ENCODE assay signal across 8 cellular contexts in the genomic region with DNA sequence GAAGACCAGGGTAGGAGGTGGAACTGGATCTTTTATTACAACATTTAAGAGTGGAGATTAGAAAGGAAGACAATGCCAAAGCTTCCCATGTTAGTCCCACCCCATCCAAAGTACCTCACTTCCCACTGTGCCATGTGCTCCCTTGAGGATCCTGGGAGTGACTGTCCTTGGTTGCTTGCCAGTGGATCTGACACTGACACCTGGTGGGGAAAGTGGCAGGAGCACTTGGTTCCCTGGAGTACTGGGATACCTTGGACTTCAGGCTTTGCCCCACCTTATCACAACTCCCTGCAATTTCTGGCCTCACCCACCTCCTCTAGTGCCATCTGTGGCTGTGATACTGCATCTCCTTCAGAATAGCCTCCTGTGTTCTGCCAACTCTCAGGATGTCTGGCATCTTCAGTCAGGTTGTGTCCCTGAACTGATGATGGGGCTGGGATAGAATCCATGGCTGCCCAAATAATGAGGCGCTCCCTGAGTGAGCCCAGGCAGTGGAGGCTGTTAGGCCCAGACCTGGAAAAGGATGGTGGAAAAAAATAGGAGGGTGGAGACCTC. TPM values are rescaled to one million over a fixed set of nuclear protein-coding genes. Genes with fewer than 3 reads are reported as not detected.
DNase-seq lines count a peak whose midpoint lies in the region; ATAC-seq and TF ChIP-seq lines count a peak whose summit lies in the region.

No MANE protein-coding gene starts in this region.

- WGBS in psoas muscle, 3 donors, result 95 to 100% (median 95%) methylated on average over 1 of the region's 1 CpG

- no peaks in the 10 kb centered on the region for H3K9me3 ChIP-seq in psoas muscle

- no peak overlapping the region for H3K4me3 ChIP-seq in fibroblast of the aortic adventitia (ENCODE audit: low read depth, low read length)
- H3K4me3 ChIP-seq in psoas muscle, result no peak overlapping the region

- no peaks in the 10 kb centered on the region for H3K27me3 ChIP-seq in psoas muscle (ENCODE audit: insufficient read depth in 3 of 3, low read length in 2 of 3)

- intact Hi-C loops in psoas muscle (cut with DNase I), result no loop called here

- no peak for TF ChIP-seq CTCF in fibroblast of the aortic adventitia (IDR thresholded peaks at IDR 0.05; ENCODE audit: insufficient read depth, low read length)
- TF ChIP-seq CTCF in psoas muscle (IDR thresholded peaks at IDR 0.05), result peak; percentile 18

- DNase-seq in DMS79 (lab: John Stamatoyannopoulos, UW) (peak; percentile 36), LoVo (ENCODE audit: low spot score) (peak; percentile 95), fibroblast of the aortic adventitia (ENCODE audit: low read depth) (peak; percentile 30), psoas muscle (peak; percentile 33 to 66)
- no peak for DNase-seq in activated effector memory CD4-positive, alpha-beta T cell treated with Interleukin-2 at 50 U/mL for 16 hours

- peak; percentile 53 for ATAC-seq in SK-N-SH treated with all-trans-retinoic acid at 6 μM for 48 hours
- ATAC-seq in psoas muscle, result peak; percentile 50 to 67 (median 59)
- no peak for ATAC-seq in GM21367 (IDR thresholded peaks at IDR 0.05; ENCODE audit: unreplicated experiment)
- ATAC-seq in HG03039 (IDR thresholded peaks at IDR 0.05; ENCODE audit: unreplicated experiment), result no peak

- H3K36me3 ChIP-seq in psoas muscle (ENCODE audit: insufficient read depth in 1 of 2, low read depth in 1 of 2), result peaks cover 5 to 38% of the 10 kb centered on the region in 2 donors

- peaks cover 4% of the 10 kb centered on the region for H3K4me1 ChIP-seq in psoas muscle

- H3K27ac ChIP-seq in psoas muscle, result peak overlapping the region; percentile 74

TF ChIP-seq in SK-N-SH treated with all-trans-retinoic acid at 6 μM for 48 hours, 23 proteins besides CTCF, POLR2A, EP300 and RAD21:
- TF ChIP-seq ARNTL (CRISPR knock-in tag; IDR thresholded peaks at IDR 0.05; ENCODE audit: borderline replicate concordance, low read depth) (no peak), ZNF565 (CRISPR knock-in tag; conservative IDR thresholded peaks at IDR 0.05; ENCODE audit: low read depth) (no peak), ZNF70 (CRISPR knock-in tag; IDR thresholded peaks at IDR 0.05) (no peak), RARB (CRISPR knock-in tag; IDR thresholded peaks at IDR 0.05) (no peak), OSR1 (CRISPR knock-in tag; IDR thresholded peaks at IDR 0.05) (no peak), PPARA (CRISPR knock-in tag; IDR thresholded peaks at IDR 0.05; ENCODE audit: borderline replicate concordance) (no peak), ZFP30 (CRISPR knock-in tag; IDR thresholded peaks at IDR 0.05) (no peak), SNAI2 (CRISPR knock-in tag; IDR thresholded peaks at IDR 0.05) (no peak), BACH2 (CRISPR knock-in tag; IDR thresholded peaks at IDR 0.05; ENCODE audit: borderline replicate concordance) (no peak), ZFP3 (CRISPR knock-in tag; IDR thresholded peaks at IDR 0.05) (no peak), ZC3H10 (CRISPR knock-in tag; IDR thresholded peaks at IDR 0.05) (no peak), ESRRG (CRISPR knock-in tag; IDR thresholded peaks at IDR 0.05) (no peak), TOX (CRISPR knock-in tag; IDR thresholded peaks at IDR 0.05; ENCODE audit: borderline replicate concordance) (no peak), ISL1 (CRISPR knock-in tag; IDR thresholded peaks at IDR 0.05) (no peak), TCF4 (CRISPR knock-in tag; IDR thresholded peaks at IDR 0.05; ENCODE audit: borderline replicate concordance) (no peak), GLIS3 (CRISPR knock-in tag; IDR thresholded peaks at IDR 0.05) (no peak)
- TF ChIP-seq, protein P1, sequence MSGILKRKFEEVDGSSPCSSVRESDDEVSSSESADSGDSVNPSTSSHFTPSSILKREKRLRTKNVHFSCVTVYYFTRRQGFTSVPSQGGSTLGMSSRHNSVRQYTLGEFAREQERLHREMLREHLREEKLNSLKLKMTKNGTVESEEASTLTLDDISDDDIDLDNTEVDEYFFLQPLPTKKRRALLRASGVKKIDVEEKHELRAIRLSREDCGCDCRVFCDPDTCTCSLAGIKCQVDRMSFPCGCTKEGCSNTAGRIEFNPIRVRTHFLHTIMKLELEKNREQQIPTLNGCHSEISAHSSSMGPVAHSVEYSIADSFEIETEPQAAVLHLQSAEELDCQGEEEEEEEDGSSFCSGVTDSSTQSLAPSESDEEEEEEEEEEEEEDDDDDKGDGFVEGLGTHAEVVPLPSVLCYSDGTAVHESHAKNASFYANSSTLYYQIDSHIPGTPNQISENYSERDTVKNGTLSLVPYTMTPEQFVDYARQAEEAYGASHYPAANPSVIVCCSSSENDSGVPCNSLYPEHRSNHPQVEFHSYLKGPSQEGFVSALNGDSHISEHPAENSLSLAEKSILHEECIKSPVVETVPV (CRISPR knock-in tag; IDR thresholded peaks at IDR 0.05), result no peak
- TF ChIP-seq, protein P2, sequence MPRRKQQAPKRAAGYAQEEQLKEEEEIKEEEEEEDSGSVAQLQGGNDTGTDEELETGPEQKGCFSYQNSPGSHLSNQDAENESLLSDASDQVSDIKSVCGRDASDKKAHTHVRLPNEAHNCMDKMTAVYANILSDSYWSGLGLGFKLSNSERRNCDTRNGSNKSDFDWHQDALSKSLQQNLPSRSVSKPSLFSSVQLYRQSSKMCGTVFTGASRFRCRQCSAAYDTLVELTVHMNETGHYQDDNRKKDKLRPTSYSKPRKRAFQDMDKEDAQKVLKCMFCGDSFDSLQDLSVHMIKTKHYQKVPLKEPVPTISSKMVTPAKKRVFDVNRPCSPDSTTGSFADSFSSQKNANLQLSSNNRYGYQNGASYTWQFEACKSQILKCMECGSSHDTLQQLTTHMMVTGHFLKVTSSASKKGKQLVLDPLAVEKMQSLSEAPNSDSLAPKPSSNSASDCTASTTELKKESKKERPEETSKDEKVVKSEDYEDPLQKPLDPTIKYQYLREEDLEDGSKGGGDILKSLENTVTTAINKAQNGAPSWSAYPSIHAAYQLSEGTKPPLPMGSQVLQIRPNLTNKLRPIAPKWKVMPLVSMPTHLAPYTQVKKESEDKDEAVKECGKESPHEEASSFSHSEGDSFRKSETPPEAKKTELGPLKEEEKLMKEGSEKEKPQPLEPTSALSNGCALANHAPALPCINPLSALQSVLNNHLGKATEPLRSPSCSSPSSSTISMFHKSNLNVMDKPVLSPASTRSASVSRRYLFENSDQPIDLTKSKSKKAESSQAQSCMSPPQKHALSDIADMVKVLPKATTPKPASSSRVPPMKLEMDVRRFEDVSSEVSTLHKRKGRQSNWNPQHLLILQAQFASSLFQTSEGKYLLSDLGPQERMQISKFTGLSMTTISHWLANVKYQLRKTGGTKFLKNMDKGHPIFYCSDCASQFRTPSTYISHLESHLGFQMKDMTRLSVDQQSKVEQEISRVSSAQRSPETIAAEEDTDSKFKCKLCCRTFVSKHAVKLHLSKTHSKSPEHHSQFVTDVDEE (CRISPR knock-in tag; IDR thresholded peaks at IDR 0.05), result no peak
- TF ChIP-seq, protein P3, sequence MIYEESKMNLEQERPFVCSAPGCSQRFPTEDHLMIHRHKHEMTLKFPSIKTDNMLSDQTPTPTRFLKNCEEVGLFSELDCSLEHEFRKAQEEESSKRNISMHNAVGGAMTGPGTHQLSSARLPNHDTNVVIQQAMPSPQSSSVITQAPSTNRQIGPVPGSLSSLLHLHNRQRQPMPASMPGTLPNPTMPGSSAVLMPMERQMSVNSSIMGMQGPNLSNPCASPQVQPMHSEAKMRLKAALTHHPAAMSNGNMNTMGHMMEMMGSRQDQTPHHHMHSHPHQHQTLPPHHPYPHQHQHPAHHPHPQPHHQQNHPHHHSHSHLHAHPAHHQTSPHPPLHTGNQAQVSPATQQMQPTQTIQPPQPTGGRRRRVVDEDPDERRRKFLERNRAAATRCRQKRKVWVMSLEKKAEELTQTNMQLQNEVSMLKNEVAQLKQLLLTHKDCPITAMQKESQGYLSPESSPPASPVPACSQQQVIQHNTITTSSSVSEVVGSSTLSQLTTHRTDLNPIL (CRISPR knock-in tag; IDR thresholded peaks at IDR 0.05; ENCODE audit: low read depth), result no peak
- TF ChIP-seq, protein P4, sequence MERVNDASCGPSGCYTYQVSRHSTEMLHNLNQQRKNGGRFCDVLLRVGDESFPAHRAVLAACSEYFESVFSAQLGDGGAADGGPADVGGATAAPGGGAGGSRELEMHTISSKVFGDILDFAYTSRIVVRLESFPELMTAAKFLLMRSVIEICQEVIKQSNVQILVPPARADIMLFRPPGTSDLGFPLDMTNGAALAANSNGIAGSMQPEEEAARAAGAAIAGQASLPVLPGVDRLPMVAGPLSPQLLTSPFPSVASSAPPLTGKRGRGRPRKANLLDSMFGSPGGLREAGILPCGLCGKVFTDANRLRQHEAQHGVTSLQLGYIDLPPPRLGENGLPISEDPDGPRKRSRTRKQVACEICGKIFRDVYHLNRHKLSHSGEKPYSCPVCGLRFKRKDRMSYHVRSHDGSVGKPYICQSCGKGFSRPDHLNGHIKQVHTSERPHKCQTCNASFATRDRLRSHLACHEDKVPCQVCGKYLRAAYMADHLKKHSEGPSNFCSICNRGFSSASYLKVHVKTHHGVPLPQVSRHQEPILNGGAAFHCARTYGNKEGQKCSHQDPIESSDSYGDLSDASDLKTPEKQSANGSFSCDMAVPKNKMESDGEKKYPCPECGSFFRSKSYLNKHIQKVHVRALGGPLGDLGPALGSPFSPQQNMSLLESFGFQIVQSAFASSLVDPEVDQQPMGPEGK (CRISPR knock-in tag; IDR thresholded peaks at IDR 0.05; ENCODE audit: borderline replicate concordance), result no peak

RNA-seq across cellular contexts. Expression of a gene that starts 1.3 kb away (rescaled TPM):
- total RNA-seq in fibroblast of the aortic adventitia (ENCODE audit: low replicate concordance), result 2.1 and 4.9 TPM in 2 replicates
- 1 to 10 TPM; 1.3 to 8.5 (median 2.3) TPM for total RNA-seq in psoas muscle
- 1 to 10 TPM; 1.5 to 4.6 (median 4.1) TPM for polyA plus RNA-seq in psoas muscle

RNA-seq across cellular contexts. Expression of a gene that starts 16.6 kb away (rescaled TPM):
- total RNA-seq in fibroblast of the aortic adventitia (ENCODE audit: low replicate concordance), result 516 and 576 TPM in 2 replicates
- 1,000 to 10,000 TPM in 1 of 4 donors, 100 to 1,000 TPM in 3; 471 to 1,023 (median 623) TPM for total RNA-seq in psoas muscle
- polyA plus RNA-seq in psoas muscle, result 1,000 to 10,000 TPM; 1,091 to 1,648 (median 1,147) TPM

RNA-seq across cellular contexts. Expression of a gene that starts 24.5 kb away (rescaled TPM):
- total RNA-seq in fibroblast of the aortic adventitia (ENCODE audit: low replicate concordance) (0.18 TPM in 1 of 2 replicates, not detected in the other), psoas muscle (under 1 TPM; 0.18 to 0.30 (median 0.21) TPM)
- polyA plus RNA-seq in psoas muscle, result under 1 TPM; 0.15 to 0.93 (median 0.57) TPM

RNA-seq across cellular contexts. Expression of a gene that starts 24.9 kb away (rescaled TPM):
- 3.7 and 16.4 TPM in 2 replicates for total RNA-seq in fibroblast of the aortic adventitia (ENCODE audit: low replicate concordance)
- 10 to 100 TPM; 17.7 to 28.0 (median 18.9) TPM for total RNA-seq in psoas muscle
- 10 to 100 TPM in 2 of 3 donors, under 1 TPM in 1; 0.77 to 36.5 (median 26.4) TPM for polyA plus RNA-seq in psoas muscle

RNA-seq across cellular contexts. Expression of a gene that starts 29.2 kb away (rescaled TPM):
- 172 and 180 TPM in 2 replicates for total RNA-seq in fibroblast of the aortic adventitia (ENCODE audit: low replicate concordance)
- total RNA-seq in psoas muscle, result 10 to 100 TPM; 49.5 to 81.9 (median 66.7) TPM
- 10 to 100 TPM; 48.0 to 89.0 (median 50.0) TPM for polyA plus RNA-seq in psoas muscle

Comparison
In these comparisons a context has a peak if more than half of its experiments do, and no peak if none do; other contexts are left out.
1. ATAC-seq: peak in SK-N-SH treated with all-trans-retinoic acid at 6 μM for 48 hours (single experiment) and psoas muscle (4 of 4); none in GM21367 (single experiment) and HG03039 (single experiment).